In the genomic region with DNA sequence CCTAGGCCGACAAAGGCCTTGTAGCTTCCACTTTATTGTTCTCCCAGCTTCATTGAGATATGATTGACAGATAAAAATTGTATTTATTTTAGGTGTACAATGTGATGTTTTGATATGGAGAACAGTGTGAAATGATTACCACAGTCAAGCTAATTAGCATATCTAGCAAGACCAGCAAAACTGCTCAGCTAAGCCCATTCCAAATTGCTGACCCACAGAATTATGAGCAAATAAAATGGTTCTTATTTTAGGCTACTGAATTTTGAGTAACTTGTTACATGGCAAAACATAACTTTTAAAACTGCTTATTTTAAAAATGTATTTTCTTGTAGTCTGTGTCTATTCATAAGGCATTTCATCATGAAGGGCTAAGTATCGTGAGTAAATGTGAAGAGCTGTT, we compare ENCODE assay signal across 37 cellular contexts. TPM values are rescaled to one million over a fixed set of nuclear protein-coding genes. Genes with fewer than 3 reads are reported as not detected.
"Had no signal": no experiment of that assay in that cellular context is flagged by ENCODE, and none has a peak within 500 bp of the region (broad histone marks: within the 10 kb centered on the region; RNA-seq: fewer than 3 reads in every experiment).

No MANE protein-coding gene starts in this region.

- H3K4me3 Mint-ChIP-seq: activated CD4-positive, alpha-beta T cell treated with anti-CD3 and anti-CD28 coated beads for 36 hours; activated CD4-positive, alpha-beta T cell treated with anti-CD3 and anti-CD28 coated beads, Interleukin-2, amount 10 ng/mL, durations not matched to agents 7 days and 5 days; activated CD8-positive, alpha-beta T cell treated with anti-CD3 and anti-CD28 coated beads for 36 hours; activated naive CD4-positive, alpha-beta T cell treated with anti-CD3 and anti-CD28 coated beads for 36 hours; activated naive CD8-positive, alpha-beta T cell treated with anti-CD3 and anti-CD28 coated beads for 36 hours; activated T-cell treated with anti-CD3 and anti-CD28 coated beads, Interleukin-2, amount 50 U/mL, for 72 hours; activated T-helper 1 cell treated with anti-CD3 and anti-CD28 coated beads, Interleukin-12 subunit alpha, Interleukin-12 subunit beta, Interleukin-2, Interleukin-4 antibody, amounts not matched to agents 30 ng/mL and 10 ng/mL and 1 ng/mL, durations not matched to agents 14 hours and 24 hours and 36 hours; activated T-helper 17 cell treated with anti-CD3 and anti-CD28 coated beads, Interleukin-2, amount 50 U/mL, for 72 hours; T-helper 1 cell treated with Interleukin-12 subunit alpha and Interleukin-12 subunit beta and Interleukin-4 antibody, amounts not matched to agents 30 μg/mL and 1 μg/mL, for 36 hours; T-helper 2 cell treated with Interferon-gamma antibody and Interleukin-4, amounts not matched to agents 5 μg/mL and 100 μg/mL, for 36 hours; WTC11 had no signal

- DNase-seq: activated CD4-positive, alpha-beta T cell treated with anti-CD3 and anti-CD28 coated beads for 1 hour; activated CD4-positive, alpha-beta T cell treated with anti-CD3 and anti-CD28 coated beads for 36 hours; activated CD4-positive, alpha-beta T cell treated with anti-CD3 and anti-CD28 coated beads for 48 hours; activated CD4-positive, alpha-beta T cell treated with anti-CD3 and anti-CD28 coated beads, Interleukin-2, amount 10 ng/mL, durations not matched to agents 7 days and 5 days; activated CD4-positive, alpha-beta T cell treated with anti-CD3 and anti-CD28 coated beads, Interleukin-2, amount 50 U/mL, for 48 hours; activated CD4-positive, CD25-positive, alpha-beta regulatory T cell; activated CD8-positive, alpha-beta memory T cell treated with anti-CD3 and anti-CD28 coated beads, Interleukin-2, amount 50 U/mL, for 4 hours; activated CD8-positive, alpha-beta T cell treated with anti-CD3 and anti-CD28 coated beads for 36 hours; activated effector memory CD4-positive, alpha-beta T cell treated with anti-CD3 and anti-CD28 coated beads, Interleukin-2, amount 50 U/mL, for 16 hours; activated gamma-delta T cell treated with Interleukin-2 at 50 U/mL for 16 hours; activated naive CD4-positive, alpha-beta T cell; activated naive CD4-positive, alpha-beta T cell treated with anti-CD3 and anti-CD28 coated beads for 36 hours; activated naive CD4-positive, alpha-beta T cell treated with anti-CD3 and anti-CD28 coated beads, Interleukin-2, amount 50 U/mL, for 16 hours; activated naive CD8-positive, alpha-beta T cell treated with anti-CD3 and anti-CD28 coated beads for 36 hours; activated T-cell treated with anti-CD3 and anti-CD28 coated beads for 4 hours; activated T-cell treated with anti-CD3 and anti-CD28 coated beads, Interleukin-2, amount 50 U/mL, for 1 hour; activated T-cell treated with anti-CD3 and anti-CD28 coated beads, Interleukin-2, amount 50 U/mL, for 72 hours; adrenal gland; amniotic stem cell; aorta; body of pancreas; brain microvascular endothelial cell; central memory CD4-positive, alpha-beta T cell; SW 1271; T-helper 1 cell; T-helper 2 cell; T-helper 9 cell; WERI-Rb-1 had no signal

- H3K9me3 Mint-ChIP-seq: activated CD4-positive, alpha-beta T cell treated with anti-CD3 and anti-CD28 coated beads, Interleukin-2, amount 10 ng/mL, durations not matched to agents 7 days and 5 days; activated CD8-positive, alpha-beta T cell treated with anti-CD3 and anti-CD28 coated beads for 36 hours; activated naive CD4-positive, alpha-beta T cell treated with anti-CD3 and anti-CD28 coated beads for 36 hours; activated naive CD4-positive, alpha-beta T cell treated with anti-CD3 and anti-CD28 coated beads, Interleukin-2, amount 50 U/mL, for 72 hours; activated naive CD8-positive, alpha-beta T cell treated with anti-CD3 and anti-CD28 coated beads for 36 hours; activated T-cell treated with anti-CD3 and anti-CD28 coated beads, Interleukin-2, amount 50 U/mL, for 72 hours; activated T-helper 1 cell treated with anti-CD3 and anti-CD28 coated beads, Interleukin-12 subunit alpha, Interleukin-12 subunit beta, Interleukin-2, Interleukin-4 antibody, amounts not matched to agents 30 ng/mL and 10 ng/mL and 1 ng/mL, durations not matched to agents 14 hours and 24 hours and 36 hours; activated T-helper 17 cell treated with anti-CD3 and anti-CD28 coated beads, Interleukin-2, amount 50 U/mL, for 72 hours; T-helper 1 cell treated with Interleukin-12 subunit alpha and Interleukin-12 subunit beta and Interleukin-4 antibody, amounts not matched to agents 30 μg/mL and 1 μg/mL, for 36 hours; T-helper 2 cell treated with Interferon-gamma antibody and Interleukin-4, amounts not matched to agents 5 μg/mL and 100 μg/mL, for 36 hours; WTC11 had no signal

- ATAC-seq: activated CD4-positive, CD25-positive, alpha-beta regulatory T cell treated with anti-CD3 and anti-CD28 coated beads, Interleukin-2, amount 50 U/mL, for 24 hours; activated CD8-positive, alpha-beta T cell treated with anti-CD3 and anti-CD28 coated beads for 36 hours; body of pancreas; WTC11 had no signal

- H3K27me3 Mint-ChIP-seq: activated CD4-positive, alpha-beta T cell treated with anti-CD3 and anti-CD28 coated beads for 36 hours; activated CD4-positive, alpha-beta T cell treated with anti-CD3 and anti-CD28 coated beads, Interleukin-2, amount 10 ng/mL, durations not matched to agents 7 days and 5 days; activated CD8-positive, alpha-beta T cell treated with anti-CD3 and anti-CD28 coated beads for 36 hours; activated naive CD8-positive, alpha-beta T cell treated with anti-CD3 and anti-CD28 coated beads for 36 hours; activated T-helper 17 cell treated with anti-CD3 and anti-CD28 coated beads, Interleukin-2, amount 50 U/mL, for 72 hours had no signal

- H3K36me3 Mint-ChIP-seq: activated naive CD4-positive, alpha-beta T cell treated with anti-CD3 and anti-CD28 coated beads, Interleukin-2, amount 50 U/mL, for 72 hours; activated naive CD8-positive, alpha-beta T cell treated with anti-CD3 and anti-CD28 coated beads for 36 hours; WTC11 had no signal

- H3K27ac Mint-ChIP-seq: activated CD4-positive, alpha-beta T cell treated with anti-CD3 and anti-CD28 coated beads for 36 hours; activated CD4-positive, alpha-beta T cell treated with anti-CD3 and anti-CD28 coated beads, Interleukin-2, amount 10 ng/mL, durations not matched to agents 7 days and 5 days; activated CD8-positive, alpha-beta T cell treated with anti-CD3 and anti-CD28 coated beads for 36 hours; activated naive CD4-positive, alpha-beta T cell treated with anti-CD3 and anti-CD28 coated beads for 36 hours; activated naive CD8-positive, alpha-beta T cell treated with anti-CD3 and anti-CD28 coated beads for 36 hours; activated T-cell treated with anti-CD3 and anti-CD28 coated beads, Interleukin-2, amount 50 U/mL, for 72 hours; activated T-helper 1 cell treated with anti-CD3 and anti-CD28 coated beads, Interleukin-12 subunit alpha, Interleukin-12 subunit beta, Interleukin-2, Interleukin-4 antibody, amounts not matched to agents 30 ng/mL and 10 ng/mL and 1 ng/mL, durations not matched to agents 14 hours and 24 hours and 36 hours; activated T-helper 17 cell treated with anti-CD3 and anti-CD28 coated beads, Interleukin-2, amount 50 U/mL, for 72 hours; T-helper 1 cell treated with Interleukin-12 subunit alpha and Interleukin-12 subunit beta and Interleukin-4 antibody, amounts not matched to agents 30 μg/mL and 1 μg/mL, for 36 hours; T-helper 2 cell treated with Interferon-gamma antibody and Interleukin-4, amounts not matched to agents 5 μg/mL and 100 μg/mL, for 36 hours; WTC11 had no signal

- FAIRE-seq: astrocyte, TTC549 had no signal

RNA-seq across cellular contexts. Expression of gene ADGRF3, which starts 9.3 kb away (rescaled TPM):
- total RNA-seq: body of pancreas had no signal
